ENCODE assay signal across 9 cellular contexts in the genomic region with DNA sequence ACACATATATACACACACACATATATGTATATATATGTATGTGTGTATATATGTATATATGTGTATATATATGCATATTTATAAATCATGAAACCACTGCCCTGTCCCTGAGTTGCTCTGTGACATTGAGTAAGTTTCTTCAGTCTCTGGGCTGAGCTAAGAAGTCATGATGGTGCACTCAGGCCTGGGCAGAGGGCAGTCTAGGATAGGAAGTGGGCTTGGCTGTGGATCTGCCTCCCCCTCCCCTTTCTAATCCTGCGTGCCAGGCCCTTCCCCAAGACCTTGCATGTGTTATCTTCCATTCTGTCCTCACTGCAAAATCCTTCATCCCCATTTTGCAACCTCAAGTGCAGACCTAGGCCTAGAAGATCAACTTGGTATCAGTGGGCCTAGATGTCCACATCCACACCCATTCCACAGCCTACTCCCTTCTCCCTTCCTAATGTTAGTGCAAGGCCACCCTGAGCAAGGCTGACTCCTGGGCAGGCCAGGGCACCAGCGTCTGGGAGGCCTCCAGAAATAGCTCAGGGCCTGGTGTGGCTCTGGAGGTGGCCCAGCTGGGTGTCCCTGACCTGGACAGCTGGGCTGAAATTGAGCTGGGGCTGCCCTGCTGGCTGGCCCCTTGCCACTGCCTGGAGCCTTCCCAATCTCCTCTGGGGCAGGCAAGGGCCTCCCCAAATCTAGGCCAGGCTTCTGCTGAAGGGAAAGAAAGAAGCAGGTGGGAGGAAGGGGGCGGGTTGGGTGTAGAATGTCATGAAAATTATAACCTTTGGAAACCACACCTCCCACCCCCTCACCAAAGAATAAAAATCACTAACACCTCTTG. TPM values are rescaled to one million over a fixed set of nuclear protein-coding genes. Genes with fewer than 3 reads are reported as not detected.
DNase-seq lines count a peak whose midpoint lies in the region; ATAC-seq and TF ChIP-seq lines count a peak whose summit lies in the region.
"Had no signal": no experiment of that assay in that cellular context is flagged by ENCODE, and none has a peak within 500 bp of the region (broad histone marks: within the 10 kb centered on the region; RNA-seq: fewer than 3 reads in every experiment).

No MANE protein-coding gene starts in this region.

- H3K9me3 Mint-ChIP-seq in CD14-positive monocyte: peaks cover 0 to 6% (median under 1%) of the 10 kb centered on the region in 7 donors
- H3K9me3 Mint-ChIP-seq in activated naive CD8-positive, alpha-beta T cell treated with anti-CD3 and anti-CD28 coated beads, Interleukin-2, amount 50 U/mL, for 24 hours: no peaks in the 10 kb centered on the region
- H3K9me3 Mint-ChIP-seq in naive thymus-derived CD4-positive, alpha-beta T cell: peaks cover 0 to 2% (median 0%) of the 10 kb centered on the region in 11 donors

- peak overlapping the region; percentile 69 to 87 for H3K4me3 Mint-ChIP-seq in CD14-positive monocyte
- H3K4me3 Mint-ChIP-seq in activated naive CD8-positive, alpha-beta T cell treated with anti-CD3 and anti-CD28 coated beads, Interleukin-2, amount 50 U/mL, for 24 hours: peak overlapping the region; percentile 70
- peak overlapping the region; percentile 44 to 92 (median 80) for H3K4me3 Mint-ChIP-seq in naive thymus-derived CD4-positive, alpha-beta T cell

- in situ Hi-C loops in HAP-1 (cut with MboI; ENCODE audit: low sequenced_read_pairs): no loop called here

- peak overlapping the region; percentile 78 to 97 (median 87) for H3K27ac Mint-ChIP-seq in CD14-positive monocyte
- peak overlapping the region; percentile 56 for H3K27ac Mint-ChIP-seq in activated naive CD8-positive, alpha-beta T cell treated with anti-CD3 and anti-CD28 coated beads, Interleukin-2, amount 50 U/mL, for 24 hours
- H3K27ac Mint-ChIP-seq in naive thymus-derived CD4-positive, alpha-beta T cell: peak overlapping the region in 6 of 9 donors; percentile 19 to 97 (median 71)

- peak; percentile 16 for ATAC-seq in activated naive CD8-positive, alpha-beta T cell treated with anti-CD3 and anti-CD28 coated beads, Interleukin-2, amount 50 U/mL, for 24 hours
- no peak for ATAC-seq in naive thymus-derived CD4-positive, alpha-beta T cell
- no peak for ATAC-seq in HG02571 (IDR thresholded peaks at IDR 0.05; ENCODE audit: unreplicated experiment)

- no peaks in the 10 kb centered on the region for H3K27me3 ChIP-seq in MG63
- no peaks in the 10 kb centered on the region for H3K27me3 ChIP-seq in naive thymus-derived CD4-positive, alpha-beta T cell (ENCODE audit: control insufficient read depth in 2 of 2, insufficient read depth in 2 of 2, low read length in 2 of 2)
- no peaks in the 10 kb centered on the region for H3K27me3 ChIP-seq in HAP-1 (ENCODE audit: low read depth)
- H3K27me3 ChIP-seq: vagina had no signal

- H3K27me3 Mint-ChIP-seq in CD14-positive monocyte (ENCODE audit: low read depth in 3 of 3): peaks cover under 1 to 5% (median 4%) of the 10 kb centered on the region in 3 donors
- H3K27me3 Mint-ChIP-seq in activated naive CD8-positive, alpha-beta T cell treated with anti-CD3 and anti-CD28 coated beads, Interleukin-2, amount 50 U/mL, for 24 hours: no peaks in the 10 kb centered on the region
- H3K27me3 Mint-ChIP-seq in naive thymus-derived CD4-positive, alpha-beta T cell: no peaks in the 10 kb centered on the region

- POLR2A ChIA-PET in naive thymus-derived CD4-positive, alpha-beta T cell (lab: Charles Lee): interaction anchor here (1.4 kb wide), 1 partner anchor 11 kb away, joined by 5 read pairs; no protein-coding TSS in a partner anchor

- peaks cover 24 to 27% of the 10 kb centered on the region in 2 donors for H3K4me1 ChIP-seq in naive thymus-derived CD4-positive, alpha-beta T cell (ENCODE audit: control insufficient read depth in 2 of 2, insufficient read depth in 2 of 2, low read length in 2 of 2)
- H3K4me1 ChIP-seq in HAP-1: peaks cover 8% of the 10 kb centered on the region

- H3K4me3 ChIP-seq in MG63 (no peak overlapping the region), HAP-1 (no peak overlapping the region; the same call in 1 of the 2 replicates)
- peak overlapping the region; percentile 20 for H3K4me3 ChIP-seq in naive thymus-derived CD4-positive, alpha-beta T cell (ENCODE audit: low read length)

- TF ChIP-seq CTCF in CD14-positive monocyte (IDR thresholded peaks at IDR 0.05): no peak

- peaks cover 64% of the 10 kb centered on the region for H3K4me1 Mint-ChIP-seq in CD14-positive monocyte
- peaks cover 46% of the 10 kb centered on the region for H3K4me1 Mint-ChIP-seq in activated naive CD8-positive, alpha-beta T cell treated with anti-CD3 and anti-CD28 coated beads, Interleukin-2, amount 50 U/mL, for 24 hours
- peaks cover 38 to 52% (median 48%) of the 10 kb centered on the region in 7 donors for H3K4me1 Mint-ChIP-seq in naive thymus-derived CD4-positive, alpha-beta T cell

- peak overlapping the region; percentile 45 for H3K27ac ChIP-seq in naive thymus-derived CD4-positive, alpha-beta T cell (ENCODE audit: low read depth, low read length)
- H3K27ac ChIP-seq: vagina had no signal

- H3K36me3 Mint-ChIP-seq in CD14-positive monocyte: peaks cover 29 to 32% of the 10 kb centered on the region in 2 donors
- H3K36me3 Mint-ChIP-seq in activated naive CD8-positive, alpha-beta T cell treated with anti-CD3 and anti-CD28 coated beads, Interleukin-2, amount 50 U/mL, for 24 hours (ENCODE audit: low read depth): peaks cover 9% of the 10 kb centered on the region
- H3K36me3 Mint-ChIP-seq in naive thymus-derived CD4-positive, alpha-beta T cell: peaks cover 0 to 9% (median 3%) of the 10 kb centered on the region in 5 donors

- intact Hi-C loops in CD14-positive monocyte (cut with micrococcal nuclease): loop anchor here in 1 of 2 donors (10.0 kb wide), 1 partner anchor 181 kb away; a partner anchor contains a TSS
- intact Hi-C loops in naive thymus-derived CD4-positive, alpha-beta T cell (cut with micrococcal nuclease): loop anchor here (2.0 to 10.0 kb wide), 2 partner anchors 509 to 1629 kb away; no protein-coding TSS in a partner anchor

- H3K36me3 ChIP-seq in MG63: no peaks in the 10 kb centered on the region
- no peaks in the 10 kb centered on the region for H3K36me3 ChIP-seq in naive thymus-derived CD4-positive, alpha-beta T cell (ENCODE audit: control insufficient read depth in 2 of 3, insufficient read depth in 3 of 3, low read length in 3 of 3)
- H3K36me3 ChIP-seq in HAP-1 (replicated peaks): no peaks in the 10 kb centered on the region
- H3K36me3 ChIP-seq: vagina had no signal

- CTCF ChIA-PET in naive thymus-derived CD4-positive, alpha-beta T cell (lab: Charles Lee): interaction anchor here (1.0 kb wide), 1 partner anchor 12 kb away, joined by 6 read pairs; no protein-coding TSS in a partner anchor

- DNase-seq in CD14-positive monocyte (ENCODE audit: low spot score): no peak
- DNase-seq in MG63: peak; percentile 9
- DNase-seq in activated naive CD8-positive, alpha-beta T cell treated with anti-CD3 and anti-CD28 coated beads, Interleukin-2, amount 50 U/mL, for 24 hours: peak; percentile 47
- peak in 1 of 9 donors; percentile 58 for DNase-seq in naive thymus-derived CD4-positive, alpha-beta T cell
- DNase-seq in HAP-1 (ENCODE audit: low spot score in 2 of 2): no peak
- no peak for DNase-seq in T1000 (lab: John Stamatoyannopoulos, UW)
- no peak for DNase-seq in DMS79 (lab: John Stamatoyannopoulos, UW)

- H3K9me3 ChIP-seq in MG63 (no peaks in the 10 kb centered on the region), HAP-1 (no peaks in the 10 kb centered on the region)
- no peaks in the 10 kb centered on the region for H3K9me3 ChIP-seq in naive thymus-derived CD4-positive, alpha-beta T cell (ENCODE audit: control insufficient read depth in 2 of 3, low read length in 3 of 3)
- H3K9me3 ChIP-seq: vagina had no signal

RNA-seq across cellular contexts. Expression of a gene that starts 1.9 kb away (rescaled TPM):
- 10 to 100 TPM; 13.8 to 27.8 TPM for polyA plus RNA-seq in CD14-positive monocyte
- total RNA-seq in MG63 (2014; rRNA removed; shearing (Covaris generic); ENCODE audit: low replicate concordance): 3.9 and 4.6 TPM in 2 replicates
- 10 to 100 TPM; 10.9 to 47.4 (median 23.7) TPM for total RNA-seq in naive thymus-derived CD4-positive, alpha-beta T cell
- polyA plus RNA-seq in naive thymus-derived CD4-positive, alpha-beta T cell: 10 to 100 TPM in 1 of 2 donors, 1 to 10 TPM in 1; 6.6 to 11.9 TPM

Comparison
In these comparisons a context has a peak if more than half of its experiments do, and no peak if none do; other contexts are left out.
1. DNase-seq: peak in MG63 (single experiment) and activated naive CD8-positive, alpha-beta T cell treated with anti-CD3 and anti-CD28 coated beads, Interleukin-2, amount 50 U/mL, for 24 hours (single experiment); none in CD14-positive monocyte (single experiment), HAP-1 (0 of 2), T1000 (single experiment) and DMS79 (single experiment).
2. Peak in every context shown above with its lines, with median percentiles within 50 percentile points of each other: H3K27ac Mint-ChIP-seq and H3K4me3 Mint-ChIP-seq.